ENCODE assay signal across 25 cellular contexts in the genomic region with DNA sequence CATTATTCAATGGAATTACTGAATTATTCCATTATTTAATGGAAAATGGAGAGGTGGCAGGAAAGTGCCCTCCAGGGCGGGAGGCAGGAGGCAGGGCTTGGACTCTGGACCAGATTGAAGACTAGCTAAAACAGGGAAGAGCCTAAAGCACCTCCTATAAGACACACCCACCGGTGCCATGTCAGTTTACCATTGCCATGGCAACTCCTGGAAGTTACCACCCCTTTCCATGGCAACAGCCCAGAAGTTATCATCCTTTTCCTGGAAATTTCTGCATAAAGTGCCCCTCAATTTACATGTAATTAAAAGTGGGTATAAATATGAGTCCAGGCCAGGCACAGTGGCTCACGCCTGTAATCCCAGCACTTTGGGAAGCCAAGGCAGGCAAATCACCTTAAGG.
DNase-seq lines count a peak whose midpoint lies in the region; ATAC-seq and TF ChIP-seq lines count a peak whose summit lies in the region.
"Had no signal": no experiment of that assay in that cellular context is flagged by ENCODE, and none has a peak within 500 bp of the region (broad histone marks: within the 10 kb centered on the region; RNA-seq: fewer than 3 reads in every experiment).

No MANE protein-coding gene starts in this region.

- no TSS peak for BruUV-seq in OCI-LY7 (replicated peaks; lab: Mats Ljungman, UMichigan)

- no peaks in the 10 kb centered on the region for H4K20me1 ChIP-seq in OCI-LY7 (ENCODE audit: insufficient read depth, low read length)
- H4K20me1 ChIP-seq: BLaER1 had no signal

- H3K4me3 Mint-ChIP-seq in activated CD8-positive, alpha-beta memory T cell treated with anti-CD3 and anti-CD28 coated beads, Interleukin-2, amount 10 ng/mL, durations not matched to agents 7 days and 5 days: no peak overlapping the region
- H3K4me3 Mint-ChIP-seq in endodermal cell: no peak overlapping the region
- H3K4me3 Mint-ChIP-seq: CD4-positive, CD25-positive, alpha-beta regulatory T cell; GM23338; H9 had no signal

- no peaks in the 10 kb centered on the region for H3K9me3 Mint-ChIP-seq in activated CD8-positive, alpha-beta memory T cell treated with anti-CD3 and anti-CD28 coated beads, Interleukin-2, amount 10 ng/mL, durations not matched to agents 7 days and 5 days (ENCODE audit: low read depth)
- peaks cover 83% of the 10 kb centered on the region for H3K9me3 Mint-ChIP-seq in endodermal cell
- H3K9me3 Mint-ChIP-seq: CD4-positive, CD25-positive, alpha-beta regulatory T cell had no signal

- H3K36me3 ChIP-seq in endodermal cell (ENCODE audit: control insufficient read depth, insufficient read depth, low read length) (no peaks in the 10 kb centered on the region), OCI-LY7 (ENCODE audit: insufficient read depth, low read length) (no peaks in the 10 kb centered on the region)
- H3K36me3 ChIP-seq: BLaER1, MG63 had no signal

- no peak overlapping the region for H3K27ac Mint-ChIP-seq in activated CD8-positive, alpha-beta memory T cell treated with anti-CD3 and anti-CD28 coated beads, Interleukin-2, amount 10 ng/mL, durations not matched to agents 7 days and 5 days
- H3K27ac Mint-ChIP-seq in endodermal cell: no peak overlapping the region
- H3K27ac Mint-ChIP-seq: CD4-positive, CD25-positive, alpha-beta regulatory T cell; GM23338; H9 had no signal

- ATAC-seq in activated CD8-positive, alpha-beta memory T cell treated with anti-CD3 and anti-CD28 coated beads, Interleukin-2, amount 10 ng/mL, durations not matched to agents 7 days and 5 days: no peak
- ATAC-seq: GM12878, GM23338, Panc1 had no signal

- no peak overlapping the region for H3K4me3 ChIP-seq in endodermal cell (ENCODE audit: low read length)
- no peak overlapping the region for H3K4me3 ChIP-seq in OCI-LY7 (ENCODE audit: low read depth, low read length, poor library complexity, severe bottlenecking)
- H3K4me3 ChIP-seq: BLaER1, GM12878, GM23338, MG63, SK-N-MC had no signal

- H3K79me2 ChIP-seq in OCI-LY7 (ENCODE audit: insufficient read depth, low read depth, low read length): no peaks in the 10 kb centered on the region

- H3K4me1 Mint-ChIP-seq in activated CD8-positive, alpha-beta memory T cell treated with anti-CD3 and anti-CD28 coated beads, Interleukin-2, amount 10 ng/mL, durations not matched to agents 7 days and 5 days: no peaks in the 10 kb centered on the region
- no peaks in the 10 kb centered on the region for H3K4me1 Mint-ChIP-seq in endodermal cell
- H3K4me1 Mint-ChIP-seq: CD4-positive, CD25-positive, alpha-beta regulatory T cell; GM23338; H9 had no signal

- DNase-seq in activated CD8-positive, alpha-beta memory T cell treated with anti-CD3 and anti-CD28 coated beads, Interleukin-2, amount 10 ng/mL, durations not matched to agents 7 days and 5 days: peak; percentile 21
- DNase-seq in activated CD8-positive, alpha-beta memory T cell treated with anti-CD3 and anti-CD28 coated beads, Interleukin-2, amount 50 U/mL, for 4 hours: no peak
- DNase-seq in endodermal cell: peak; percentile 22
- peak; percentile 34 for DNase-seq in posterior vena cava (ENCODE audit: low spot score)
- no peak for DNase-seq in amniotic stem cell (lab: John Stamatoyannopoulos, UW)
- no peak for DNase-seq in midbrain (lab: John Stamatoyannopoulos, UW)
- no peak for DNase-seq in OCI-LY7 (ENCODE audit: low spot score)
- DNase-seq: CD4-positive, CD25-positive, alpha-beta regulatory T cell; DMS79; EL; GDM1; H9; KBM-7; MG63; NCI-H1105 treated with DMSO at 0.1 percent for 48 hours; NCI-H2029; NCI-H446 treated with DMSO at 0.1 percent for 48 hours; NCI-H526; SHP77 treated with DMSO at 0.1 percent for 48 hours had no signal

- no peaks in the 10 kb centered on the region for H3K9me2 ChIP-seq in OCI-LY7 (ENCODE audit: insufficient read depth, low read length)

- H3K27me3 Mint-ChIP-seq in activated CD8-positive, alpha-beta memory T cell treated with anti-CD3 and anti-CD28 coated beads, Interleukin-2, amount 10 ng/mL, durations not matched to agents 7 days and 5 days: no peaks in the 10 kb centered on the region
- no peaks in the 10 kb centered on the region for H3K27me3 Mint-ChIP-seq in endodermal cell (ENCODE audit: insufficient read depth)
- H3K27me3 Mint-ChIP-seq: CD4-positive, CD25-positive, alpha-beta regulatory T cell had no signal

- CTCF ChIA-PET in activated CD8-positive, alpha-beta memory T cell treated with anti-CD3 and anti-CD28 coated beads, Interleukin-2, amount 10 ng/mL, durations not matched to agents 7 days and 5 days (lab: Charles Lee): no interaction called here
- CTCF ChIA-PET in OCI-LY7 (lab: Charles Lee; ENCODE audit: unreplicated experiment): no interaction called here

- no peak overlapping the region for H2AFZ ChIP-seq in OCI-LY7 (ENCODE audit: low read length)
- H2AFZ ChIP-seq: GM23338 had no signal

- no peak overlapping the region for H3K9ac ChIP-seq in endodermal cell (ENCODE audit: extremely low read depth, low read length, poor library complexity, severe bottlenecking)
- H3K9ac ChIP-seq: BLaER1 had no signal

- TF ChIP-seq CTCF in endodermal cell (conservative IDR thresholded peaks at IDR 0.05): no peak
- TF ChIP-seq CTCF in OCI-LY7 (conservative IDR thresholded peaks at IDR 0.05; ENCODE audit: low read length): no peak

- no peaks in the 10 kb centered on the region for H3K36me3 Mint-ChIP-seq in activated CD8-positive, alpha-beta memory T cell treated with anti-CD3 and anti-CD28 coated beads, Interleukin-2, amount 10 ng/mL, durations not matched to agents 7 days and 5 days
- H3K36me3 Mint-ChIP-seq in endodermal cell (ENCODE audit: low read depth): no peaks in the 10 kb centered on the region
- H3K36me3 Mint-ChIP-seq: CD4-positive, CD25-positive, alpha-beta regulatory T cell had no signal

- intact Hi-C loops in posterior vena cava (cut with DNase I): no loop called here
- intact Hi-C loops in OCI-LY7 (cut with micrococcal nuclease; ENCODE audit: unreplicated experiment): no loop called here

- WGBS in endodermal cell (ENCODE audit: insufficient coverage in 1 of 2, insufficient read length in 1 of 2), 2 experiments: 78 to 100% methylated on average over 1 to 3 of the region's 3 CpGs

- H3K4me2 ChIP-seq in OCI-LY7 (ENCODE audit: low read length): no peak overlapping the region
- H3K4me2 ChIP-seq: BLaER1, GM23338 had no signal

- H3K27ac ChIP-seq in endodermal cell (ENCODE audit: low read depth, low read length): no peak overlapping the region
- H3K27ac ChIP-seq in OCI-LY7 (ENCODE audit: low read depth, low read length, poor library complexity, severe bottlenecking): no peak overlapping the region
- H3K27ac ChIP-seq: BLaER1, RWPE1, SK-N-MC had no signal

- no peaks in the 10 kb centered on the region for H3K4me1 ChIP-seq in endodermal cell (ENCODE audit: control insufficient read depth, insufficient read depth, low read length)
- no peaks in the 10 kb centered on the region for H3K4me1 ChIP-seq in OCI-LY7 (ENCODE audit: insufficient read depth, low read length, poor library complexity, severe bottlenecking)
- H3K4me1 ChIP-seq: BLaER1 had no signal

- H3K27me3 ChIP-seq in endodermal cell (ENCODE audit: control insufficient read depth, insufficient read depth, low read length, poor library complexity, severe bottlenecking): no peaks in the 10 kb centered on the region
- H3K27me3 ChIP-seq: BLaER1, MG63 had no signal

- POLR2A ChIA-PET in OCI-LY7 (lab: Charles Lee): no interaction called here

- peaks cover 20% of the 10 kb centered on the region for H3K9me3 ChIP-seq in endodermal cell (ENCODE audit: control insufficient read depth, low read length)
- H3K9me3 ChIP-seq in OCI-LY7 (ENCODE audit: low read length): no peaks in the 10 kb centered on the region
- H3K9me3 ChIP-seq: BLaER1, MG63 had no signal

Comparison
In these comparisons a context has a peak if more than half of its experiments do, and no peak if none do; other contexts are left out.
1. DNase-seq: peak in activated CD8-positive, alpha-beta memory T cell treated with anti-CD3 and anti-CD28 coated beads, Interleukin-2, amount 10 ng/mL, durations not matched to agents 7 days and 5 days (single experiment), endodermal cell (single experiment) and posterior vena cava (single experiment); none in activated CD8-positive, alpha-beta memory T cell treated with anti-CD3 and anti-CD28 coated beads, Interleukin-2, amount 50 U/mL, for 4 hours (single experiment), amniotic stem cell (single experiment), midbrain (single experiment) and OCI-LY7 (single experiment).